In genomic region chr20:18326990-18327389, GRCh38 we compare ENCODE assay signal across 8 cellular contexts.
"Had no signal": no experiment of that assay in that cellular context is flagged by ENCODE, and none has a peak within 500 bp of the region (broad histone marks: within the 10 kb centered on the region; RNA-seq: fewer than 3 reads in every experiment).

No MANE protein-coding gene starts in this region.

- H3K4me2 ChIP-seq: GM23338 had no signal

- H2AFZ ChIP-seq: GM23338 had no signal

- ATAC-seq: GM23338 had no signal

- DNase-seq: H9, HCEC 1CT, IMR-90, KBM-7 had no signal

- H3K4me3 ChIP-seq: GM23338 had no signal

- H3K27ac ChIP-seq: HL-60 had no signal

- FAIRE-seq: H1, H54 had no signal

- H3K4me3 Mint-ChIP-seq: GM23338, H9 had no signal
